ENCODE assay signal across 8 cellular contexts in genomic region chr19:41887711-41888382, GRCh38. TPM values are rescaled to one million over a fixed set of nuclear protein-coding genes. Genes with fewer than 3 reads are reported as not detected.
A peak's percentile ranks its signal among the peaks of the same experiment; 100 is the strongest.
DNase-seq lines count a peak whose midpoint lies in the region; ATAC-seq and TF ChIP-seq lines count a peak whose summit lies in the region.

No MANE protein-coding gene starts in this region.

- ATAC-seq in HG03565 (IDR thresholded peaks at IDR 0.05; ENCODE audit: unreplicated experiment), result no peak
- ATAC-seq in GM21529 (IDR thresholded peaks at IDR 0.05; ENCODE audit: unreplicated experiment), result no peak

- no peaks in the 10 kb centered on the region for H3K9me3 ChIP-seq in OCI-LY7 (ENCODE audit: low read length)

- intact Hi-C loops in OCI-LY7 (cut with micrococcal nuclease; ENCODE audit: unreplicated experiment), result loop anchor here (1.0 to 2.0 kb wide), 4 partner anchors 15 to 70 kb away; no protein-coding TSS in a partner anchor

- CTCF ChIA-PET in OCI-LY7 (lab: Charles Lee; ENCODE audit: unreplicated experiment), result no interaction called here

- peak overlapping the region; percentile 97 for H3K4me3 ChIP-seq in OCI-LY7 (ENCODE audit: low read depth, low read length, poor library complexity, severe bottlenecking)
- no peak overlapping the region for H3K4me3 ChIP-seq in kidney epithelial cell (ENCODE audit: low read depth, low read length)

- H3K9me2 ChIP-seq in OCI-LY7 (ENCODE audit: insufficient read depth, low read length), result no peaks in the 10 kb centered on the region

- H3K4me1 ChIP-seq in OCI-LY7 (ENCODE audit: insufficient read depth, low read length, poor library complexity, severe bottlenecking), result peaks cover 48% of the 10 kb centered on the region

- no peak for DNase-seq in GM10266 (ENCODE audit: extremely low spot score)
- DNase-seq in OCI-LY7 (ENCODE audit: low spot score), result peak; percentile 89
- peak; percentile 49 to 83 (median 71) for DNase-seq in activated naive CD4-positive, alpha-beta T cell (lab: John Stamatoyannopoulos, UW)
- peak; percentile 86 for DNase-seq in kidney epithelial cell (ENCODE audit: low read depth)
- peak; percentile 82 to 86 for DNase-seq in stimulated activated CD8-positive, alpha-beta memory T cell treated with anti-CD3 and anti-CD28 coated beads, Interleukin-15, amount 100 ng/mL, for 4 hours (ENCODE audit: low read depth in 2 of 2)
- no peak for DNase-seq in NCI-H774 (lab: John Stamatoyannopoulos, UW)

- peak overlapping the region; percentile 88 for H3K27ac ChIP-seq in OCI-LY7 (ENCODE audit: low read depth, low read length, poor library complexity, severe bottlenecking)

- H4K20me1 ChIP-seq in OCI-LY7 (ENCODE audit: insufficient read depth, low read length), result no peaks in the 10 kb centered on the region

- H2AFZ ChIP-seq in OCI-LY7 (ENCODE audit: low read length), result no peak overlapping the region

- peak overlapping the region; percentile 99 for H3K4me2 ChIP-seq in OCI-LY7 (ENCODE audit: low read length)

- POLR2A ChIA-PET in OCI-LY7 (lab: Charles Lee), result interaction anchor here (0.5 to 3.6 kb wide), 6 partner anchors 11 to 91 kb away, joined by 3 to 18 read pairs (median 4); partner anchors contain the start of gene CD79A

- peaks cover 37% of the 10 kb centered on the region for H3K79me2 ChIP-seq in OCI-LY7 (ENCODE audit: insufficient read depth, low read depth, low read length)

- H3K36me3 ChIP-seq in OCI-LY7 (ENCODE audit: insufficient read depth, low read length) (peaks cover 70% of the 10 kb centered on the region), kidney epithelial cell (ENCODE audit: control insufficient read depth, insufficient read depth, low read length) (peaks cover 2% of the 10 kb centered on the region)

- BruUV-seq in OCI-LY7 (replicated peaks; lab: Mats Ljungman, UMichigan), result no TSS peak

- no peaks in the 10 kb centered on the region for H3K27me3 ChIP-seq in kidney epithelial cell (ENCODE audit: control insufficient read depth, insufficient read depth, low read length)

- peak; percentile 54 for TF ChIP-seq CTCF in GM10266 (IDR thresholded peaks at IDR 0.05; ENCODE audit: control insufficient read depth, insufficient read depth, low read depth, missing control alignments)
- TF ChIP-seq CTCF in OCI-LY7 (conservative IDR thresholded peaks at IDR 0.05; ENCODE audit: low read length), result peak; percentile 81
- TF ChIP-seq CTCF in kidney epithelial cell (IDR thresholded peaks at IDR 0.05; ENCODE audit: insufficient read depth, low read length, poor library complexity, severe bottlenecking), result peak; percentile 76

RNA-seq across cellular contexts. Expression of gene ARHGEF1, which starts 4.9 kb away (rescaled TPM):
- total RNA-seq in OCI-LY7 (2014; rRNA removed; shearing (Covaris generic)), result 74.9 and 96.9 TPM in 2 replicates
- total RNA-seq in OCI-LY7 (2022) (297 and 318 TPM in 2 replicates), kidney epithelial cell (72.2 and 81.5 TPM in 2 replicates)

RNA-seq across cellular contexts. Expression of gene CD79A, which starts 10.8 kb away (rescaled TPM):
- total RNA-seq in OCI-LY7 (2014; rRNA removed; shearing (Covaris generic)), result 848 and 1,195 TPM in 2 replicates
- 896 and 1,094 TPM in 2 replicates for total RNA-seq in OCI-LY7 (2022)
- total RNA-seq in kidney epithelial cell, result 0.27 TPM in 1 of 2 replicates, not detected in the other

RNA-seq across cellular contexts. Expression of gene RPS19, which starts 27.8 kb away (rescaled TPM):
- 4,018 and 4,414 TPM in 2 replicates for total RNA-seq in OCI-LY7 (2014; rRNA removed; shearing (Covaris generic))
- total RNA-seq in OCI-LY7 (2022), result 3,803 and 3,902 TPM in 2 replicates
- total RNA-seq in kidney epithelial cell, result 1,699 and 2,835 TPM in 2 replicates

RNA-seq across cellular contexts. Expression of gene ERFL, which starts 40.4 kb away (rescaled TPM):
- total RNA-seq in OCI-LY7 (2014; rRNA removed; shearing (Covaris generic)), result 1.6 and 1.9 TPM in 2 replicates
- total RNA-seq in OCI-LY7 (2022) (5.9 and 6.8 TPM in 2 replicates), kidney epithelial cell (not detected in 2 replicates)

RNA-seq across cellular contexts. Expression of gene DMRTC2, which starts 43.0 kb away (rescaled TPM):
- total RNA-seq in OCI-LY7 (2014; rRNA removed; shearing (Covaris generic)), result not detected in 2 replicates
- total RNA-seq in OCI-LY7 (2022), result not detected in 2 replicates
- not detected in 2 replicates for total RNA-seq in kidney epithelial cell

Comparison
In these comparisons a context has a peak if more than half of its experiments do, and no peak if none do; other contexts are left out.
1. DNase-seq: peak in OCI-LY7 (single experiment), activated naive CD4-positive, alpha-beta T cell (4 of 4), kidney epithelial cell (single experiment) and stimulated activated CD8-positive, alpha-beta memory T cell treated with anti-CD3 and anti-CD28 coated beads, Interleukin-15, amount 100 ng/mL, for 4 hours (2 of 2); none in GM10266 (single experiment) and NCI-H774 (single experiment).
2. RNA of gene CD79A, which starts 10.8 kb away (total RNA-seq): 848 to 1,195 TPM in OCI-LY7; 0.27 TPM in kidney epithelial cell; every median in the first group is over 100 times any median in the second.
3. Peak in every context shown above with its lines, with median percentiles within 50 percentile points of each other: CTCF ChIP-seq.